8 cellular contexts compared by ENCODE assay signal in genomic region chr5:81850494-81850893, GRCh38.
DNase-seq lines count a peak whose midpoint lies in the region; ATAC-seq, FAIRE-seq and TF ChIP-seq lines count a peak whose summit lies in the region.

No MANE protein-coding gene starts in this region.

- no peaks in the 10 kb centered on the region for H3K79me2 ChIP-seq in GM12878 (ENCODE audit: control insufficient read depth, insufficient read depth, low read length)

- POLR2A ChIA-PET in GM12878 (lab: Charles Lee), result interaction anchor here (1.4 to 4.1 kb wide), 4 partner anchors 20 to 314 kb away, joined by 3 to 35 read pairs (median 9); partner anchors contain the start of gene SSBP2

- TF ChIP-seq CTCF in GM12878 (IDR thresholded peaks at IDR 0.05 in 2 of 3, conservative IDR thresholded peaks at IDR 0.05 in 1 of 3; ENCODE audit: control insufficient read depth in 2 of 3, extremely low read depth in 1 of 3, insufficient read depth in 1 of 3, low read depth in 3 of 3, low read length in 3 of 3) (no peak), vagina (IDR thresholded peaks at IDR 0.05) (no peak), GM13977 (IDR thresholded peaks at IDR 0.05; ENCODE audit: extremely low read depth, insufficient read depth, missing control alignments) (no peak)

- intact Hi-C loops in GM12878 (cut with micrococcal nuclease; ENCODE audit: unreplicated experiment) (loop anchor here (5.0 kb wide), 2 partner anchors 377 to 423 kb away; no protein-coding TSS in a partner anchor), vagina (cut with DNase I) (loop anchor here (2.0 to 10.0 kb wide), 3 partner anchors 62 to 343 kb away; partner anchors contain the start of gene ATG10)

- 78% methylated on average over 4 of the region's 4 CpGs for WGBS in GM12878 (ENCODE audit: insufficient coverage, insufficient replicate concordance, low lambda C conversion rate, missing lambda C conversion rate)

- peaks cover 7% of the 10 kb centered on the region for H3K36me3 Mint-ChIP-seq in activated naive CD4-positive, alpha-beta T cell treated with anti-CD3 and anti-CD28 coated beads, Interleukin-2, amount 10 ng/mL, durations not matched to agents 7 days and 5 days

- H3K9me3 ChIP-seq in GM12878 (replicated peaks; ENCODE audit: control insufficient read depth, insufficient read depth, low read length) (no peaks in the 10 kb centered on the region), mucosa of rectum (ENCODE audit: control insufficient read depth in 2 of 2, low read length in 2 of 2) (no peaks in the 10 kb centered on the region), vagina (no peaks in the 10 kb centered on the region)

- H3K4me3 ChIP-seq in GM12878, result no peak overlapping the region
- no peak overlapping the region for H3K4me3 ChIP-seq in mucosa of rectum (ENCODE audit: low read length in 2 of 2)
- H3K4me3 ChIP-seq in vagina, result no peak overlapping the region

- no peak for TF ChIP-seq EP300 in GM12878 (IDR thresholded peaks at IDR 0.05; ENCODE audit: borderline replicate concordance in 1 of 2, control insufficient read depth in 1 of 2, low read depth in 2 of 2, low read length in 2 of 2)

- CTCF ChIA-PET in activated naive CD4-positive, alpha-beta T cell treated with anti-CD3 and anti-CD28 coated beads, Interleukin-2, amount 10 ng/mL, durations not matched to agents 7 days and 5 days (lab: Charles Lee), result interaction anchor here (1.0 to 3.0 kb wide), 4 partner anchors 12 to 312 kb away, joined by 3 to 23 read pairs (median 13); partner anchors contain the start of gene SSBP2
- CTCF ChIA-PET in GM12878 (lab: Yijun Ruan, JAX), result interaction anchor here (1.3 to 5.4 kb wide), 6 partner anchors 13 to 345 kb away, joined by 3 to 35 read pairs (median 16); partner anchors contain the start of gene SSBP2

- TF ChIP-seq POLR2A in GM12878 (IDR thresholded peaks at IDR 0.05; ENCODE audit: low read depth, low read length) (no peak), vagina (IDR thresholded peaks at IDR 0.05) (no peak)

- H3K9ac ChIP-seq in GM12878 (ENCODE audit: control insufficient read depth, insufficient read depth, low read length) (no peak overlapping the region), mucosa of rectum (ENCODE audit: low read depth in 1 of 2, low read length in 2 of 2) (no peak overlapping the region)

- RAD21 ChIA-PET in GM12878 (lab: Charles Lee; ENCODE audit: unreplicated experiment), result interaction anchor here (1.7 to 5.0 kb wide), 8 partner anchors 11 to 344 kb away, joined by 4 to 79 read pairs (median 14); partner anchors contain the start of gene SSBP2

- H3K4me3 Mint-ChIP-seq in activated naive CD4-positive, alpha-beta T cell treated with anti-CD3 and anti-CD28 coated beads, Interleukin-2, amount 10 ng/mL, durations not matched to agents 7 days and 5 days, result peak overlapping the region; percentile 94

- no peaks in the 10 kb centered on the region for H4K20me1 ChIP-seq in GM12878 (ENCODE audit: control insufficient read depth, insufficient read depth)

- peak overlapping the region; percentile 90; the same call in 1 of the 2 replicates for H2AFZ ChIP-seq in GM12878 (ENCODE audit: control insufficient read depth, low read depth, low read length)

- H3K27me3 Mint-ChIP-seq in activated naive CD4-positive, alpha-beta T cell treated with anti-CD3 and anti-CD28 coated beads, Interleukin-2, amount 10 ng/mL, durations not matched to agents 7 days and 5 days, result peaks cover 4% of the 10 kb centered on the region

- H3K27ac Mint-ChIP-seq in activated naive CD4-positive, alpha-beta T cell treated with anti-CD3 and anti-CD28 coated beads, Interleukin-2, amount 10 ng/mL, durations not matched to agents 7 days and 5 days, result peak overlapping the region; percentile 75

- BruUV-seq in GM12878 (replicated peaks; lab: Mats Ljungman, UMichigan), result no TSS peak

- H3K4me2 ChIP-seq in GM12878 (ENCODE audit: control insufficient read depth, insufficient read depth), result peak overlapping the region; percentile 89

- SMC1A ChIA-PET in GM12878 (lab: Charles Lee; ENCODE audit: uncharacterized antibody, unreplicated experiment), result interaction anchor here (0.7 to 4.0 kb wide), 15 partner anchors 11 to 375 kb away, joined by 3 to 56 read pairs (median 5); partner anchors contain the start of gene SSBP2

- H3K9me3 Mint-ChIP-seq in activated naive CD4-positive, alpha-beta T cell treated with anti-CD3 and anti-CD28 coated beads, Interleukin-2, amount 10 ng/mL, durations not matched to agents 7 days and 5 days, result no peaks in the 10 kb centered on the region

- ATAC-seq in GM12878, result no peak

- H3K27me3 ChIP-seq in GM12878 (replicated peaks in 1 of 2; ENCODE audit: control insufficient read depth in 2 of 2, insufficient read depth in 2 of 2, low read length in 1 of 2) (no peaks in the 10 kb centered on the region), mucosa of rectum (ENCODE audit: control insufficient read depth in 2 of 2, insufficient read depth in 2 of 2, low read length in 2 of 2) (no peaks in the 10 kb centered on the region), vagina (no peaks in the 10 kb centered on the region)

- peaks cover 47% of the 10 kb centered on the region for H3K4me1 Mint-ChIP-seq in activated naive CD4-positive, alpha-beta T cell treated with anti-CD3 and anti-CD28 coated beads, Interleukin-2, amount 10 ng/mL, durations not matched to agents 7 days and 5 days

- no peak for DNase-seq in activated naive CD4-positive, alpha-beta T cell treated with anti-CD3 and anti-CD28 coated beads, Interleukin-2, amount 10 ng/mL, durations not matched to agents 7 days and 5 days
- no peak for DNase-seq in activated naive CD4-positive, alpha-beta T cell treated with anti-CD3 and anti-CD28 coated beads, Interleukin-2, amount 50 U/mL, for 16 hours
- DNase-seq in GM12878 (ENCODE audit: low read depth, low spot score) (no peak), vagina (ENCODE audit: extremely low spot score in 2 of 2) (no peak), NCI-H2081 treated with DMSO at 0.1 percent for 48 hours (lab: John Stamatoyannopoulos, UW) (no peak), GM13977 (ENCODE audit: low spot score) (no peak), activated gamma-delta T cell (lab: John Stamatoyannopoulos, UW) (no peak)

- no peaks in the 10 kb centered on the region for H3K36me3 ChIP-seq in GM12878 (ENCODE audit: control insufficient read depth in 2 of 2, insufficient read depth in 2 of 2, low read length in 1 of 2)
- H3K36me3 ChIP-seq in mucosa of rectum (ENCODE audit: control insufficient read depth in 2 of 2, insufficient read depth in 2 of 2, low read length in 2 of 2), result no peaks in the 10 kb centered on the region
- H3K36me3 ChIP-seq in vagina, result no peaks in the 10 kb centered on the region

- in situ Hi-C loops in GM12878 (cut with MboI) (no loop called here), GM13977 (cut with MboI; ENCODE audit: low pct_unique_long_range_greater_than_20kb, low sequenced_read_pairs, unreplicated experiment) (loop anchor here (5.0 kb wide), 1 partner anchor 93 kb away; no protein-coding TSS in a partner anchor)

- no peak for TF ChIP-seq RAD21 in GM12878 (IDR thresholded peaks at IDR 0.05; ENCODE audit: insufficient read depth, low read depth, low read length)

- no peak for FAIRE-seq in GM12878 (lab: Jason Lieb, UNC)

- H3K27ac ChIP-seq in GM12878 (ENCODE audit: control insufficient read depth, insufficient read depth) (no peak overlapping the region), mucosa of rectum (ENCODE audit: low read depth in 2 of 2, low read length in 2 of 2) (peak overlapping the region; percentile 88 to 92), vagina (peak overlapping the region; percentile 87)

- H3K4me1 ChIP-seq in GM12878 (ENCODE audit: control insufficient read depth, insufficient read depth, low read length) (peaks cover 26% of the 10 kb centered on the region), mucosa of rectum (ENCODE audit: control insufficient read depth in 2 of 2, insufficient read depth in 2 of 2, low read length in 2 of 2) (peaks cover 15 to 25% of the 10 kb centered on the region in 2 donors), vagina (peaks cover 42% of the 10 kb centered on the region)

TF ChIP-seq in GM12878, 131 proteins besides CTCF, POLR2A, EP300 and RAD21 (continues in another document):
- TF ChIP-seq RUNX3 (IDR thresholded peaks at IDR 0.05; ENCODE audit: low read length) (no peak), SIX5 (IDR thresholded peaks at IDR 0.05; ENCODE audit: low read depth, low read length, severe bottlenecking) (no peak), TCF3 (IDR thresholded peaks at IDR 0.05; ENCODE audit: borderline replicate concordance, insufficient read depth, low read depth, low read length) (no peak), NR2C1 (IDR thresholded peaks at IDR 0.05) (no peak), SRF (IDR thresholded peaks at IDR 0.05; ENCODE audit: low read depth in 2 of 2, low read length in 2 of 2) (no peak), ZNF384 (IDR thresholded peaks at IDR 0.05; ENCODE audit: borderline replicate concordance, low read depth, low read length) (no peak), KDM1A (IDR thresholded peaks at IDR 0.05; ENCODE audit: borderline replicate concordance) (no peak), CHD4 (IDR thresholded peaks at IDR 0.05) (no peak), YY1 (IDR thresholded peaks at IDR 0.05; ENCODE audit: low read depth, low read length) (no peak)
- TF ChIP-seq, protein P1, sequence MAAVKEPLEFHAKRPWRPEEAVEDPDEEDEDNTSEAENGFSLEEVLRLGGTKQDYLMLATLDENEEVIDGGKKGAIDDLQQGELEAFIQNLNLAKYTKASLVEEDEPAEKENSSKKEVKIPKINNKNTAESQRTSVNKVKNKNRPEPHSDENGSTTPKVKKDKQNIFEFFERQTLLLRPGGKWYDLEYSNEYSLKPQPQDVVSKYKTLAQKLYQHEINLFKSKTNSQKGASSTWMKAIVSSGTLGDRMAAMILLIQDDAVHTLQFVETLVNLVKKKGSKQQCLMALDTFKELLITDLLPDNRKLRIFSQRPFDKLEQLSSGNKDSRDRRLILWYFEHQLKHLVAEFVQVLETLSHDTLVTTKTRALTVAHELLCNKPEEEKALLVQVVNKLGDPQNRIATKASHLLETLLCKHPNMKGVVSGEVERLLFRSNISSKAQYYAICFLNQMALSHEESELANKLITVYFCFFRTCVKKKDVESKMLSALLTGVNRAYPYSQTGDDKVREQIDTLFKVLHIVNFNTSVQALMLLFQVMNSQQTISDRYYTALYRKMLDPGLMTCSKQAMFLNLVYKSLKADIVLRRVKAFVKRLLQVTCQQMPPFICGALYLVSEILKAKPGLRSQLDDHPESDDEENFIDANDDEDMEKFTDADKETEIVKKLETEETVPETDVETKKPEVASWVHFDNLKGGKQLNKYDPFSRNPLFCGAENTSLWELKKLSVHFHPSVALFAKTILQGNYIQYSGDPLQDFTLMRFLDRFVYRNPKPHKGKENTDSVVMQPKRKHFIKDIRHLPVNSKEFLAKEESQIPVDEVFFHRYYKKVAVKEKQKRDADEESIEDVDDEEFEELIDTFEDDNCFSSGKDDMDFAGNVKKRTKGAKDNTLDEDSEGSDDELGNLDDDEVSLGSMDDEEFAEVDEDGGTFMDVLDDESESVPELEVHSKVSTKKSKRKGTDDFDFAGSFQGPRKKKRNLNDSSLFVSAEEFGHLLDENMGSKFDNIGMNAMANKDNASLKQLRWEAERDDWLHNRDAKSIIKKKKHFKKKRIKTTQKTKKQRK (IDR thresholded peaks at IDR 0.05; ENCODE audit: low read depth, low read length), result no peak
